12 cellular contexts compared by ENCODE assay signal in the genomic region with DNA sequence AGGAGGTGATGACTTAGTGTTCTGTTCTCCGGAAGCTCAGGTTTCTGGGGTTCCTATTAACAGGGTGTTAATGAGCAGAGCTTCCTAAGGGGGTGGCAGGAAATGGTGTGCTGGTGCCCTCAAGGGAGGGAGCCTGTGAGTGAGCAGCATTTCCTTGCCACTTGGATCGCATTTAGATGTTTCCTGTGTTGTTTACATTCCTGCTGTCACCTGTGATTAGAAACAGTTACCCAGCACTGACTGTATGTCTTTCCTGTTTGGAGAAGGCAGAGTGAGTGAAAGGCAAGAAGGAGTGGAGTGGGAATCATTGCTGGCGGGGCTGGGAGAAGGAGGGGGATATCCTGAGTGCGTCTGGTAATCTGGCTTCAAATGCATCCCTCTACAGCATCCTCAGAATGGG.
DNase-seq lines count a peak whose midpoint lies in the region; ATAC-seq and TF ChIP-seq lines count a peak whose summit lies in the region.
"Had no signal": no experiment of that assay in that cellular context is flagged by ENCODE, and none has a peak within 500 bp of the region (broad histone marks: within the 10 kb centered on the region; RNA-seq: fewer than 3 reads in every experiment).

No MANE protein-coding gene starts in this region.

- no peak overlapping the region for H3K4me3 Mint-ChIP-seq in T-cell

- in situ Hi-C loops in GM23248 (cut with MboI): no loop called here

- 64 to 68% methylated on average over 4 of the region's 4 CpGs for WGBS in GM23248 (ENCODE audit: low coverage in 1 of 2, low lambda C conversion rate in 2 of 2, missing lambda C conversion rate in 2 of 2), 2 experiments
- 43% methylated on average over 4 of the region's 4 CpGs for WGBS in right lobe of liver (ENCODE audit: insufficient coverage, low coverage, low lambda C conversion rate, missing lambda C conversion rate)

- H4K20me1 ChIP-seq in BLaER1 (no peaks in the 10 kb centered on the region; the same call in 1 of the 2 replicates), GM23248 (ENCODE audit: insufficient read depth) (no peaks in the 10 kb centered on the region)

- no peaks in the 10 kb centered on the region for H3K9me2 ChIP-seq in GM23248 (ENCODE audit: insufficient read depth)

- H3K4me3 ChIP-seq in BLaER1 (no peak overlapping the region), GM23248 (no peak overlapping the region), right lobe of liver (no peak overlapping the region)

- no peak overlapping the region for H2AFZ ChIP-seq in GM23248

- H3K9me3 Mint-ChIP-seq in T-cell: no peaks in the 10 kb centered on the region

- TF ChIP-seq CTCF in right lobe of liver (IDR thresholded peaks at IDR 0.05): no peak

- H3F3A ChIP-seq in GM23248 (ENCODE audit: insufficient read depth): 0 out of 2 replicates have a peak, but pooled peaks cover 10% of the 10 kb centered on the region

- H3K79me2 ChIP-seq in GM23248 (ENCODE audit: insufficient read depth): no peaks in the 10 kb centered on the region

- H3K9ac ChIP-seq in BLaER1 (peak overlapping the region; percentile 71), GM23248 (no peak overlapping the region)

- POLR2A ChIA-PET in T-cell (lab: Charles Lee): no interaction called here

- no peaks in the 10 kb centered on the region for H3K27me3 Mint-ChIP-seq in T-cell

- no peaks in the 10 kb centered on the region for H3K27me3 ChIP-seq in BLaER1
- no peaks in the 10 kb centered on the region for H3K27me3 ChIP-seq in GM23248 (replicated peaks; ENCODE audit: insufficient read depth)
- no peaks in the 10 kb centered on the region for H3K27me3 ChIP-seq in right lobe of liver

- H3K36me3 Mint-ChIP-seq in T-cell: peaks cover 25% of the 10 kb centered on the region

- H3K27ac ChIP-seq in BLaER1: peak overlapping the region; percentile 93
- H3K27ac ChIP-seq in GM23248: no peak overlapping the region
- H3K27ac ChIP-seq in right lobe of liver: no peak overlapping the region

- no peaks in the 10 kb centered on the region for H3K9me3 ChIP-seq in BLaER1
- H3K9me3 ChIP-seq in GM23248 (ENCODE audit: low read depth): no peaks in the 10 kb centered on the region
- no peaks in the 10 kb centered on the region for H3K9me3 ChIP-seq in right lobe of liver

- intact Hi-C loops in right lobe of liver (cut with DNase I): no loop called here

- peak overlapping the region; percentile 36 to 56 for H3K27ac Mint-ChIP-seq in T-cell

- ATAC-seq in T-cell (replicated peaks in 1 of 4) (peak in 3 of 4 experiments; percentile 59 to 61 (median 59)), right lobe of liver (peak in 3 of 4 donors; percentile 4 to 56 (median 4)), HG03108 (IDR thresholded peaks at IDR 0.05; ENCODE audit: unreplicated experiment) (no peak), HG03196 (IDR thresholded peaks at IDR 0.05; ENCODE audit: unreplicated experiment) (no peak), HG02970 (IDR thresholded peaks at IDR 0.05; ENCODE audit: low FRiP score, unreplicated experiment) (no peak)

- H3K4me2 ChIP-seq in BLaER1: peak overlapping the region; percentile 81
- peak overlapping the region; percentile 48 for H3K4me2 ChIP-seq in GM23248 (ENCODE audit: unreplicated experiment)

- CTCF ChIA-PET in T-cell (lab: Charles Lee): no interaction called here

- H3K4me1 ChIP-seq in BLaER1: peaks cover 100% of the 10 kb centered on the region
- H3K4me1 ChIP-seq in GM23248 (ENCODE audit: insufficient read depth): peaks cover 15% of the 10 kb centered on the region
- peaks cover 0 to 37% (median 7%) of the 10 kb centered on the region in 4 donors for H3K4me1 ChIP-seq in right lobe of liver

- no peak for TF ChIP-seq POLR2A in right lobe of liver (IDR thresholded peaks at IDR 0.05)

- H3K4me1 Mint-ChIP-seq in T-cell: peaks cover 29 to 42% (median 41%) of the 10 kb centered on the region in 3 donors

- H3K36me3 ChIP-seq in BLaER1: peaks cover 67% of the 10 kb centered on the region
- H3K36me3 ChIP-seq in GM23248 (ENCODE audit: low read depth): no peaks in the 10 kb centered on the region
- no peaks in the 10 kb centered on the region for H3K36me3 ChIP-seq in right lobe of liver

- DNase-seq in GM23248: peak; percentile 11
- peak in 1 of 34 experiments; percentile 6 for DNase-seq in T-cell
- DNase-seq in right lobe of liver: no peak
- no peak for DNase-seq in activated gamma-delta T cell treated with Interleukin-2 at 50 U/mL for 16 hours
- DNase-seq: activated effector memory CD4-positive, alpha-beta T cell treated with Interleukin-2 at 50 U/mL for 16 hours; MM.1S; occipital lobe; stimulated activated CD4-positive, alpha-beta T cell treated with anti-CD3 and anti-CD28 coated beads, Interleukin-2, amount 100 ng/mL, for 48 hours had no signal

Comparison
In these comparisons a context has a peak if more than half of its experiments do, and no peak if none do; other contexts are left out.
1. ATAC-seq: peak in T-cell (3 of 4) and right lobe of liver (3 of 4); none in HG03108 (single experiment), HG03196 (single experiment) and HG02970 (single experiment).